Comparison of ENCODE assay signal across 11 cellular contexts in genomic region chr12:89384750-89385273, GRCh38. TPM values are rescaled to one million over a fixed set of nuclear protein-coding genes. Genes with fewer than 3 reads are reported as not detected.
A peak's percentile ranks its signal among the peaks of the same experiment; 100 is the strongest.
DNase-seq lines count a peak whose midpoint lies in the region; ATAC-seq and TF ChIP-seq lines count a peak whose summit lies in the region.
"Had no signal": no experiment of that assay in that cellular context is flagged by ENCODE, and none has a peak within 500 bp of the region (broad histone marks: within the 10 kb centered on the region; RNA-seq: fewer than 3 reads in every experiment).

No MANE protein-coding gene starts in this region.

- peak overlapping the region; percentile 58; the same call in 1 of the 2 replicates for H2AFZ ChIP-seq in GM23248

- no peaks in the 10 kb centered on the region for H3K79me2 ChIP-seq in GM23248 (ENCODE audit: insufficient read depth)

- DNase-seq in GM23248 (no peak), body of pancreas (no peak), right lobe of liver (no peak), GM13976 (ENCODE audit: low spot score) (no peak)
- no peak for DNase-seq in activated CD8-positive, alpha-beta memory T cell treated with anti-CD3 and anti-CD28 coated beads, Interleukin-2, amount 50 U/mL, for 48 hours
- no peak for DNase-seq in activated T-cell treated with anti-CD3 and anti-CD28 coated beads, Interleukin-2, amount 50 U/mL, for 4 hours
- DNase-seq in activated CD4-positive, CD25-positive, alpha-beta regulatory T cell treated with anti-CD3 and anti-CD28 coated beads, Interleukin-2, amount 50 U/mL, for 72 hours = no peak
- DNase-seq: activated CD8-positive, alpha-beta memory T cell treated with anti-CD3 and anti-CD28 coated beads for 24 hours had no signal

- 52 to 57% methylated on average over 3 of the region's 3 CpGs for WGBS in GM23248 (ENCODE audit: low coverage in 1 of 2, low lambda C conversion rate in 2 of 2, missing lambda C conversion rate in 2 of 2), 2 experiments
- 30 to 31% methylated on average over 3 of the region's 3 CpGs for WGBS in body of pancreas, 2 donors
- 18% methylated on average over 3 of the region's 3 CpGs for WGBS in right lobe of liver (ENCODE audit: insufficient coverage, low coverage, low lambda C conversion rate, missing lambda C conversion rate)

- H3K4me1 Mint-ChIP-seq in activated T-cell treated with anti-CD3 and anti-CD28 coated beads, Interleukin-2, amount 50 U/mL, for 4 hours (ENCODE audit: low read depth) = peaks cover 5% of the 10 kb centered on the region

- H3K27me3 ChIP-seq in GM23248 (replicated peaks; ENCODE audit: insufficient read depth) = no peaks in the 10 kb centered on the region
- no peaks in the 10 kb centered on the region for H3K27me3 ChIP-seq in body of pancreas
- H3K27me3 ChIP-seq in right lobe of liver = no peaks in the 10 kb centered on the region

- H3K36me3 ChIP-seq in GM23248 (ENCODE audit: low read depth) (no peaks in the 10 kb centered on the region), body of pancreas (replicated peaks in 1 of 2; ENCODE audit: insufficient read depth in 1 of 2, low read depth in 2 of 2) (no peaks in the 10 kb centered on the region), right lobe of liver (no peaks in the 10 kb centered on the region)

- peaks cover 33% of the 10 kb centered on the region for H3F3A ChIP-seq in GM23248 (ENCODE audit: insufficient read depth)

- H4K20me1 ChIP-seq in GM23248 (ENCODE audit: insufficient read depth) = no peaks in the 10 kb centered on the region

- TF ChIP-seq POLR2A in body of pancreas (IDR thresholded peaks at IDR 0.05) (no peak), right lobe of liver (IDR thresholded peaks at IDR 0.05) (no peak)

- TF ChIP-seq CTCF in body of pancreas (IDR thresholded peaks at IDR 0.05) (no peak), right lobe of liver (IDR thresholded peaks at IDR 0.05) (no peak), GM13976 (IDR thresholded peaks at IDR 0.05; ENCODE audit: borderline replicate concordance, control extremely low read depth, extremely low read depth, insufficient read depth, missing control alignments) (no peak)

- H3K9me3 ChIP-seq in GM23248 (ENCODE audit: low read depth) (no peaks in the 10 kb centered on the region), body of pancreas (no peaks in the 10 kb centered on the region), right lobe of liver (no peaks in the 10 kb centered on the region)

- no peak for ATAC-seq in body of pancreas
- ATAC-seq in right lobe of liver = peak; percentile 2 to 52 (median 14)
- no peak for ATAC-seq in activated T-cell treated with anti-CD3 and anti-CD28 coated beads, Interleukin-2, amount 50 U/mL, for 4 hours
- ATAC-seq: activated naive CD4-positive, alpha-beta T cell treated with anti-CD3 and anti-CD28 coated beads, Interleukin-2, amount 50 U/mL, for 72 hours had no signal

- no peak overlapping the region for H3K4me3 Mint-ChIP-seq in activated T-cell treated with anti-CD3 and anti-CD28 coated beads, Interleukin-2, amount 50 U/mL, for 4 hours

- H3K27ac ChIP-seq in GM23248 = peak overlapping the region; percentile 56
- H3K27ac ChIP-seq in body of pancreas = peak overlapping the region; percentile 28 to 84 (median 64)
- peak overlapping the region; percentile 33 to 77 (median 62) for H3K27ac ChIP-seq in right lobe of liver
- peak overlapping the region in 18 of 21 experiments; percentile 7 to 77 (median 60) for H3K27ac ChIP-seq in skin epidermis
- H3K27ac ChIP-seq: KMS-11 had no signal

- H3K9me2 ChIP-seq in GM23248 (ENCODE audit: insufficient read depth) = no peaks in the 10 kb centered on the region

- no peaks in the 10 kb centered on the region for H3K27me3 Mint-ChIP-seq in activated T-cell treated with anti-CD3 and anti-CD28 coated beads, Interleukin-2, amount 50 U/mL, for 4 hours (ENCODE audit: low read depth)

- H3K36me3 Mint-ChIP-seq in activated T-cell treated with anti-CD3 and anti-CD28 coated beads, Interleukin-2, amount 50 U/mL, for 4 hours (ENCODE audit: insufficient read depth) = no peaks in the 10 kb centered on the region
- H3K36me3 Mint-ChIP-seq: activated naive CD4-positive, alpha-beta T cell treated with anti-CD3 and anti-CD28 coated beads, Interleukin-2, amount 50 U/mL, for 72 hours had no signal

- H3K4me2 ChIP-seq in GM23248 (ENCODE audit: unreplicated experiment) = peak overlapping the region; percentile 76
- H3K4me2 ChIP-seq: KMS-11 had no signal

- in situ Hi-C loops in GM23248 (cut with MboI) = no loop called here
- in situ Hi-C loops in GM13976 (cut with MboI; ENCODE audit: low sequenced_read_pairs, unreplicated experiment) = no loop called here

- H3K9ac ChIP-seq in GM23248 = peak overlapping the region; percentile 2; the same call in 1 of the 2 replicates
- H3K9ac ChIP-seq: KMS-11 had no signal

- intact Hi-C loops in body of pancreas (cut with DNase I) (no loop called here), right lobe of liver (cut with DNase I) (no loop called here)

- H3K4me1 ChIP-seq in GM23248 (ENCODE audit: insufficient read depth) = peaks cover 30% of the 10 kb centered on the region
- peaks cover 58% of the 10 kb centered on the region for H3K4me1 ChIP-seq in body of pancreas
- peaks cover 0 to 80% (median 33%) of the 10 kb centered on the region in 4 donors for H3K4me1 ChIP-seq in right lobe of liver

- no peaks in the 10 kb centered on the region for H3K9me3 Mint-ChIP-seq in activated T-cell treated with anti-CD3 and anti-CD28 coated beads, Interleukin-2, amount 50 U/mL, for 4 hours
- H3K9me3 Mint-ChIP-seq: activated naive CD4-positive, alpha-beta T cell treated with anti-CD3 and anti-CD28 coated beads, Interleukin-2, amount 50 U/mL, for 72 hours had no signal

- peak overlapping the region; percentile 38; the same call in 1 of the 2 replicates for H3K4me3 ChIP-seq in GM23248
- no peak overlapping the region for H3K4me3 ChIP-seq in body of pancreas
- no peak overlapping the region for H3K4me3 ChIP-seq in right lobe of liver
- no peak overlapping the region for H3K4me3 ChIP-seq in skin epidermis

RNA-seq across cellular contexts. Expression of gene DUSP6, which starts 32.5 kb away (rescaled TPM):
- 81.9 and 112 TPM in 2 replicates for total RNA-seq in GM23248 (2014; rRNA removed; shearing (Covaris generic))
- polyA plus RNA-seq in GM23248 (2016; fragmentation: Nextera tagmentation; extraction: Ambion mirVana) = 96.1 and 100 TPM in 2 replicates
- total RNA-seq in body of pancreas (10 to 100 TPM; 21.3 to 49.8 TPM), right lobe of liver (100 to 1,000 TPM in 2 of 6 experiments, 10 to 100 TPM in 4; 24.3 to 139 (median 50.4) TPM)
- 100 to 1,000 TPM in 1 of 3 donors, 10 to 100 TPM in 2; 73.6 to 114 (median 74.4) TPM for total RNA-seq in activated T-cell treated with anti-CD3 and anti-CD28 coated beads, Interleukin-2, amount 50 U/mL, for 4 hours

Comparison
In these comparisons a context has a peak if more than half of its experiments do, and no peak if none do; other contexts are left out.
1. ATAC-seq: peak in right lobe of liver (4 of 4); none in body of pancreas (single experiment) and activated T-cell treated with anti-CD3 and anti-CD28 coated beads, Interleukin-2, amount 50 U/mL, for 4 hours (0 of 2).
2. Peak in every context shown above with its lines, with median percentiles within 50 percentile points of each other: H3K27ac ChIP-seq.